8 cellular contexts compared by ENCODE assay signal in the genomic region with DNA sequence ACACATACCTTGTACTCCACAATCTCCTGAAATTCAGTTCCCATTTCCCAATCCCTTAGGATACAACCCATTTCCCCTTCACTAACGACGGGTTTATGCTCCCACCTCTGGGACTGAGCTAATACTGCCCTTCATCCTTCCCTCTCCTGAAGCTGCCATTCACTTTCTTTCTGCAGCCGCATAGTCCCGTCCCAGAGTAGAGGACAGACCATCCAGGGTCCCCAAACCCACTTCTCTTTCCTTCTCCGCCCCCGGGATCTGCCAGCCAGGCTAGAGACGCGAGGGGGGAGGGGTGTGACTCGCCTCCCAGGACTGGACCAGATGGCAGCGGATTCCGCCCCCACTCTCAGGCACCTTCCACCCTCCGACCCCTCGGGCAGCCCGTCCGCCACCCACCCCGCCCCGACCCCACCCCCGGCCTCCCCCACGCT. TPM values are rescaled to one million over a fixed set of nuclear protein-coding genes. Genes with fewer than 3 reads are reported as not detected.
DNase-seq lines count a peak whose midpoint lies in the region; ATAC-seq, FAIRE-seq and TF ChIP-seq lines count a peak whose summit lies in the region.

No MANE protein-coding gene starts in this region.

- TF ChIP-seq CTCF in D721Med (IDR thresholded peaks at IDR 0.05; ENCODE audit: insufficient read depth, missing control alignments), result no peak
- TF ChIP-seq CTCF in H9 (conservative IDR thresholded peaks at IDR 0.05), result no peak
- TF ChIP-seq CTCF in thoracic aorta (IDR thresholded peaks at IDR 0.05), result no peak

- H3K4me1 Mint-ChIP-seq in H9, result peaks cover 15 to 24% of the 10 kb centered on the region in 2 experiments
- peaks cover 21 to 26% of the 10 kb centered on the region in 2 donors for H3K4me1 Mint-ChIP-seq in natural killer cell treated with Interleukin-12 subunit alpha and Interleukin-12 subunit beta and Interleukin-15 and Interleukin-18, amount 100 ng/mL, for 72 hours (ENCODE audit: low read depth in 2 of 2)

- no peak overlapping the region for H3K4ac ChIP-seq in H9 (ENCODE audit: low read depth, low read length)

- H3K4me1 ChIP-seq in H9 (ENCODE audit: insufficient read depth, low read length) (no peaks in the 10 kb centered on the region; the same call in 1 of the 2 replicates), thoracic aorta (ENCODE audit: control insufficient read depth in 1 of 2, low read depth in 2 of 2) (peaks cover 8 to 28% of the 10 kb centered on the region in 2 donors)

- no peak overlapping the region for H4K5ac ChIP-seq in H9 (ENCODE audit: insufficient read length, low read depth, low read length)

- no peak overlapping the region for H2BK5ac ChIP-seq in H9 (ENCODE audit: insufficient read length, low read length)

- WGBS in H9 (ENCODE audit: extremely low coverage, insufficient read length, low lambda C conversion rate), result no CpG with 5 or more reads among the region's 19 CpGs

- H3K9ac ChIP-seq in H9 (ENCODE audit: extremely low read depth, insufficient read length, low read length), result peak overlapping the region; percentile 64

- H3K56ac ChIP-seq in H9 (ENCODE audit: insufficient read length, low read depth, low read length), result no peak overlapping the region

- H3K4me2 ChIP-seq in H9 (ENCODE audit: insufficient read depth, insufficient read length, low read length), result peak overlapping the region; percentile 98

- H3K27ac ChIP-seq in H9 (ENCODE audit: insufficient read length, low read depth, low read length) (no peak overlapping the region), thoracic aorta (peak overlapping the region in 1 of 2 donors; percentile 33)

- H3T11ph ChIP-seq in H9 (ENCODE audit: low read length), result no peak overlapping the region

- H2AFZ ChIP-seq in H9 (ENCODE audit: low read length), result no peak overlapping the region

- H3K9me3 ChIP-seq in H9 (ENCODE audit: control insufficient read depth, low read depth, low read length) (no peaks in the 10 kb centered on the region), thoracic aorta (no peaks in the 10 kb centered on the region)

- H3K36me3 Mint-ChIP-seq in H9 (ENCODE audit: insufficient read depth in 1 of 3, low read depth in 3 of 3), result peaks cover 4 to 17% (median 12%) of the 10 kb centered on the region in 3 experiments; a peak in 4 of 7 replicates
- no peaks in the 10 kb centered on the region for H3K36me3 Mint-ChIP-seq in natural killer cell treated with Interleukin-12 subunit alpha and Interleukin-12 subunit beta and Interleukin-15 and Interleukin-18, amount 100 ng/mL, for 72 hours

- peaks cover 3% of the 10 kb centered on the region for H3K23me2 ChIP-seq in H9 (ENCODE audit: insufficient read length, low read depth, low read length, poor library complexity, severe bottlenecking)

- no peaks in the 10 kb centered on the region for H3K36me3 ChIP-seq in thoracic aorta

- H2AK5ac ChIP-seq in H9 (ENCODE audit: insufficient read length, low read length), result no peak overlapping the region

- H3K79me1 ChIP-seq in H9 (ENCODE audit: insufficient read depth, low read depth, low read length, poor library complexity, severe bottlenecking), result no peaks in the 10 kb centered on the region

- H3K79me2 ChIP-seq in H9 (ENCODE audit: insufficient read depth, low read length), result peaks cover 19% of the 10 kb centered on the region; the same call in 1 of the 2 replicates

- H4K8ac ChIP-seq in H9 (replicated peaks; ENCODE audit: insufficient read length, low read depth, low read length), result no peak overlapping the region

- no peak overlapping the region for H2BK120ac ChIP-seq in H9 (ENCODE audit: low read depth, low read length, poor library complexity, severe bottlenecking)

- FAIRE-seq in D721Med (lab: Jason Lieb, UNC), result no peak

- H3K4me3 ChIP-seq in thoracic aorta, result peak overlapping the region; percentile 99

- no peak overlapping the region for H3K18ac ChIP-seq in H9 (ENCODE audit: insufficient read length, low read depth, low read length)

- H3K27ac Mint-ChIP-seq in H9, result peak overlapping the region in 2 of 3 experiments; percentile 52 to 91; a peak in 4 of 7 replicates
- H3K27ac Mint-ChIP-seq in natural killer cell treated with Interleukin-12 subunit alpha and Interleukin-12 subunit beta and Interleukin-15 and Interleukin-18, amount 100 ng/mL, for 72 hours, result peak overlapping the region; percentile 20 to 79

- H3K4me3 Mint-ChIP-seq in H9, result peak overlapping the region; percentile 91 to 94
- H3K4me3 Mint-ChIP-seq in natural killer cell treated with Interleukin-12 subunit alpha and Interleukin-12 subunit beta and Interleukin-15 and Interleukin-18, amount 100 ng/mL, for 72 hours, result peak overlapping the region; percentile 92

- no peak overlapping the region for H4K91ac ChIP-seq in H9 (ENCODE audit: insufficient read length, low read depth, low read length)

- H3K14ac ChIP-seq in H9 (ENCODE audit: insufficient read depth, low read length), result 0 out of 2 replicates have a peak overlapping the region, but pooled peaks have one; percentile 24

- peaks cover 6% of the 10 kb centered on the region for H3K27me3 Mint-ChIP-seq in H9 (ENCODE audit: low read depth)
- H3K27me3 Mint-ChIP-seq in natural killer cell treated with Interleukin-12 subunit alpha and Interleukin-12 subunit beta and Interleukin-15 and Interleukin-18, amount 100 ng/mL, for 72 hours, result no peaks in the 10 kb centered on the region

- H2BK20ac ChIP-seq in H9 (ENCODE audit: low read depth, low read length, poor library complexity, severe bottlenecking), result no peak overlapping the region

- no peak overlapping the region for H3K23ac ChIP-seq in H9 (ENCODE audit: insufficient read length, low read depth, low read length)

- H3K27me3 ChIP-seq in H9 (ENCODE audit: insufficient read depth, low read length) (no peaks in the 10 kb centered on the region), thoracic aorta (replicated peaks; ENCODE audit: insufficient read depth) (no peaks in the 10 kb centered on the region)

- ATAC-seq in natural killer cell treated with Interleukin-12 subunit alpha and Interleukin-12 subunit beta and Interleukin-15 and Interleukin-18, amount 100 ng/mL, for 72 hours, result peak; percentile 63 to 72
- ATAC-seq in thoracic aorta (ENCODE audit: insufficient number of reproducible peaks, low FRiP score, low read depth), result no peak
- no peak for ATAC-seq in HG02981 (IDR thresholded peaks at IDR 0.05; ENCODE audit: unreplicated experiment)

- H2BK15ac ChIP-seq in H9 (ENCODE audit: low read depth, low read length), result no peak overlapping the region

- no peaks in the 10 kb centered on the region for H3K9me3 Mint-ChIP-seq in H9
- H3K9me3 Mint-ChIP-seq in natural killer cell treated with Interleukin-12 subunit alpha and Interleukin-12 subunit beta and Interleukin-15 and Interleukin-18, amount 100 ng/mL, for 72 hours, result no peaks in the 10 kb centered on the region

- H4K20me1 ChIP-seq in H9 (ENCODE audit: control insufficient read depth, insufficient read depth, insufficient read length), result no peaks in the 10 kb centered on the region

- no peak overlapping the region for H2BK12ac ChIP-seq in H9 (ENCODE audit: insufficient read length, low read depth, low read length)

- DNase-seq in D721Med (ENCODE audit: insufficient read length, low spot score) (peak; percentile 27), H9 (peak; percentile 63), NCI-H2171 treated with DMSO at 0.1 percent for 48 hours (lab: John Stamatoyannopoulos, UW) (peak; percentile 57), activated T-cell treated with anti-CD3 and anti-CD28 coated beads for 24 hours (ENCODE audit: low read depth) (peak; percentile 11), fibroblast of gingiva (ENCODE audit: low read depth) (peak; percentile 12), thoracic aorta (ENCODE audit: low spot score) (no peak)
- DNase-seq in natural killer cell treated with Interleukin-12 subunit alpha and Interleukin-12 subunit beta and Interleukin-15 and Interleukin-18, amount 100 ng/mL, for 72 hours (ENCODE audit: low spot score), result peak; percentile 63

RNA-seq across cellular contexts. Expression of a gene that starts 0.7 kb away (rescaled TPM):
- 21.2 TPM in 2 replicates for total RNA-seq in H9 (2021)
- total RNA-seq in natural killer cell treated with Interleukin-12 subunit alpha and Interleukin-12 subunit beta and Interleukin-15 and Interleukin-18, amount 100 ng/mL, for 72 hours, result 10 to 100 TPM; 11.3 to 18.4 TPM
- total RNA-seq in thoracic aorta, result 10 to 100 TPM; 23.6 to 62.4 TPM

Comparison
In these comparisons a context has a peak if more than half of its experiments do, and no peak if none do; other contexts are left out.
1. ATAC-seq: peak in natural killer cell treated with Interleukin-12 subunit alpha and Interleukin-12 subunit beta and Interleukin-15 and Interleukin-18, amount 100 ng/mL, for 72 hours (2 of 2); none in thoracic aorta (single experiment) and HG02981 (single experiment).